In genomic region chr21:24418671-24419070, GRCh38 we compare ENCODE assay signal across 14 cellular contexts.
DNase-seq lines count a peak whose midpoint lies in the region; ATAC-seq and TF ChIP-seq lines count a peak whose summit lies in the region.
"Had no signal": no experiment of that assay in that cellular context is flagged by ENCODE, and none has a peak within 500 bp of the region (broad histone marks: within the 10 kb centered on the region; RNA-seq: fewer than 3 reads in every experiment).

No MANE protein-coding gene starts in this region.

- no peak for ATAC-seq in SK-N-SH treated with all-trans-retinoic acid at 6 μM for 48 hours
- ATAC-seq: A549; CD8-positive, alpha-beta T cell had no signal

- DNase-seq in GM10266 (ENCODE audit: extremely low spot score) (no peak), GM13977 (ENCODE audit: low spot score) (no peak), NAMALWA (ENCODE audit: low spot score) (peak; percentile 3), 8988T (no peak), iPS-NIHi11 (ENCODE audit: low spot score) (no peak), NCI-H1694 (lab: John Stamatoyannopoulos, UW) (no peak)
- DNase-seq: Calu3; CD8-positive, alpha-beta T cell; DMS79 treated with DMSO at 0.1 percent for 48 hours; EL; GM23248; KG1 had no signal

- in situ Hi-C loops in GM13977 (cut with MboI; ENCODE audit: low pct_unique_long_range_greater_than_20kb, low sequenced_read_pairs, unreplicated experiment): no loop called here

- TF ChIP-seq CTCF in GM10266 (IDR thresholded peaks at IDR 0.05; ENCODE audit: control insufficient read depth, insufficient read depth, low read depth, missing control alignments) (peak; percentile 20), GM13977 (IDR thresholded peaks at IDR 0.05; ENCODE audit: extremely low read depth, insufficient read depth, missing control alignments) (peak; percentile 19)

TF ChIP-seq in SK-N-SH treated with all-trans-retinoic acid at 6 μM for 48 hours, 23 proteins besides CTCF, POLR2A, EP300 and RAD21:
- TF ChIP-seq ISL1 (CRISPR knock-in tag; IDR thresholded peaks at IDR 0.05) (no peak), RARB (CRISPR knock-in tag; IDR thresholded peaks at IDR 0.05) (no peak)
